8 cellular contexts compared by ENCODE assay signal in genomic region chr17:8060274-8060673, GRCh38. TPM values are rescaled to one million over a fixed set of nuclear protein-coding genes. Genes with fewer than 3 reads are reported as not detected.
A peak's percentile ranks its signal among the peaks of the same experiment; 100 is the strongest.
DNase-seq lines count a peak whose midpoint lies in the region; ATAC-seq and TF ChIP-seq lines count a peak whose summit lies in the region.

No MANE protein-coding gene starts in this region.

- no peak overlapping the region for H3K27ac ChIP-seq in mammary epithelial cell (ENCODE audit: insufficient read depth, low read depth, low read length)

- peak overlapping the region; percentile 22 for H2AFZ ChIP-seq in mammary epithelial cell (ENCODE audit: low read depth, low read length)

- H4K20me1 ChIP-seq in mammary epithelial cell (ENCODE audit: insufficient read depth, low read length), result no peaks in the 10 kb centered on the region

- H3K9me3 ChIP-seq in mammary epithelial cell (replicated peaks; ENCODE audit: insufficient read depth, low read length), result no peaks in the 10 kb centered on the region

- H3K36me3 ChIP-seq in mammary epithelial cell (ENCODE audit: insufficient read depth, low read length), result no peaks in the 10 kb centered on the region

- peak; percentile 48 to 67 for TF ChIP-seq CTCF in mammary epithelial cell (conservative IDR thresholded peaks at IDR 0.05 in 1 of 2, IDR thresholded peaks at IDR 0.05 in 1 of 2; ENCODE audit: extremely low read depth in 1 of 2, insufficient read depth in 1 of 2, low read depth in 1 of 2, low read length in 2 of 2)

- 11% methylated on average over 10 of the region's 10 CpGs for WGBS in mammary epithelial cell (ENCODE audit: low coverage, missing lambda C conversion rate)

- intact Hi-C loops in mammary epithelial cell (cut with micrococcal nuclease), result loop anchor here (1.0 to 10.0 kb wide), 8 partner anchors 19 to 935 kb away; partner anchors contain the start of gene KRABD2

- H3K4me3 ChIP-seq in mammary epithelial cell (replicated peaks in 1 of 3; ENCODE audit: insufficient read depth in 1 of 3, low read depth in 2 of 3, low read length in 3 of 3), result no peak overlapping the region

- H3K79me2 ChIP-seq in mammary epithelial cell (ENCODE audit: insufficient read depth, low read length), result no peaks in the 10 kb centered on the region

- DNase-seq in NCI-H446 (lab: John Stamatoyannopoulos, UW), result peak; percentile 68 to 92
- no peak for DNase-seq in NCI-H446 treated with DMSO at 0.1 percent for 48 hours (lab: John Stamatoyannopoulos, UW)
- DNase-seq in NCI-H1105 (lab: John Stamatoyannopoulos, UW), result peak; percentile 89
- DNase-seq in T1000 (lab: John Stamatoyannopoulos, UW), result peak; percentile 47
- DNase-seq in mammary epithelial cell, result peak; percentile 63
- DNase-seq in islet precursor cell, result peak; percentile 76
- peak; percentile 16 for DNase-seq in stimulated activated CD4-positive, alpha-beta T cell treated with anti-CD3 and anti-CD28 coated beads, Interleukin-4, amount 100 ng/mL, for 1 hour

- no peaks in the 10 kb centered on the region for H3K27me3 ChIP-seq in mammary epithelial cell (ENCODE audit: insufficient read depth, low read length)

- CTCF ChIA-PET in mammary epithelial cell (lab: Charles Lee; ENCODE audit: low non-redundant PET), result interaction anchor here (0.6 to 1.4 kb wide), 4 partner anchors 14 to 726 kb away, joined by 3 to 8 read pairs (median 3); no protein-coding TSS in a partner anchor

- H3K4me2 ChIP-seq in mammary epithelial cell (ENCODE audit: insufficient read depth, low read depth, low read length), result peak overlapping the region; percentile 15

- ATAC-seq in HG02763 (IDR thresholded peaks at IDR 0.05; ENCODE audit: unreplicated experiment), result no peak

- in situ Hi-C loops in mammary epithelial cell (cut with MboI; ENCODE audit: low sequenced_read_pairs in 2 of 2), result loop anchor here (25.0 kb wide), 2 partner anchors 677 to 727 kb away; partner anchors contain the start of genes CCDC42 (in 1 of the 2) and MFSD6L (in 1 of the 2)

- no TSS peak for BruUV-seq in mammary epithelial cell (replicated peaks; lab: Mats Ljungman, UMichigan)

- no peak overlapping the region for H3K9ac ChIP-seq in mammary epithelial cell (ENCODE audit: insufficient read depth, low read length)

- dilution Hi-C loops in mammary epithelial cell (cut with HindIII; ENCODE audit: low sequenced_read_pairs), result no loop called here

- H3K4me1 ChIP-seq in mammary epithelial cell (ENCODE audit: insufficient read depth, low read length), result peaks cover 25% of the 10 kb centered on the region

RNA-seq across cellular contexts. Expression of gene ALOX15B, which starts 21.4 kb away (rescaled TPM):
- 10 to 100 TPM; 43.5 to 45.3 TPM for total RNA-seq in mammary epithelial cell
- polyA plus RNA-seq in mammary epithelial cell, result 83.5 TPM
- 66.6 TPM for polyA minus RNA-seq in mammary epithelial cell

RNA-seq across cellular contexts. Expression of gene ALOX12B, which starts 27.2 kb away (rescaled TPM):
- 1 to 10 TPM in 1 of 2 donors, under 1 TPM in 1; 0.33 to 1.2 TPM for total RNA-seq in mammary epithelial cell
- 0.22 TPM for polyA plus RNA-seq in mammary epithelial cell
- polyA minus RNA-seq in mammary epithelial cell, result 6.0 TPM

RNA-seq across cellular contexts. Expression of gene GUCY2D, which starts 57.9 kb away (rescaled TPM):
- under 1 TPM in 1 of 2 donors, not detected in 1; 0.47 TPM for total RNA-seq in mammary epithelial cell
- 0.01 TPM for polyA plus RNA-seq in mammary epithelial cell
- not detected for polyA minus RNA-seq in mammary epithelial cell

RNA-seq across cellular contexts. Expression of gene ALOXE3, which starts 58.0 kb away (rescaled TPM):
- 10 to 100 TPM in 1 of 2 donors, 1 to 10 TPM in 1; 3.8 to 27.6 TPM for total RNA-seq in mammary epithelial cell
- polyA plus RNA-seq in mammary epithelial cell, result 9.2 TPM
- polyA minus RNA-seq in mammary epithelial cell, result 5.9 TPM
